8 cellular contexts compared by ENCODE assay signal in genomic region chr1:96722161-96722908, GRCh38. TPM values are rescaled to one million over a fixed set of nuclear protein-coding genes. Genes with fewer than 3 reads are reported as not detected.
A peak's percentile ranks its signal among the peaks of the same experiment; 100 is the strongest.
DNase-seq lines count a peak whose midpoint lies in the region; ATAC-seq and TF ChIP-seq lines count a peak whose summit lies in the region.

No MANE protein-coding gene starts in this region.

- peak overlapping the region; percentile 91 for H3K4me3 Mint-ChIP-seq in WTC11

- ATAC-seq in HG02678 (IDR thresholded peaks at IDR 0.05; ENCODE audit: unreplicated experiment) (peak; percentile 43), WTC11 (peak; percentile 68), lung (ENCODE audit: insufficient read depth, low FRiP score) (peak; percentile 67)

- TF ChIP-seq CTCF in WTC11 (IDR thresholded peaks at IDR 0.05) (no peak), lung (IDR thresholded peaks at IDR 0.05; ENCODE audit: control extremely low read depth, extremely low read depth) (no peak)

- peaks cover 33% of the 10 kb centered on the region for H3K4me1 Mint-ChIP-seq in WTC11

- DNase-seq in stimulated activated CD4-positive, alpha-beta T cell treated with anti-CD3 and anti-CD28 coated beads, Interleukin-12 subunit alpha, Interleukin-12 subunit beta, amount 100 ng/mL, for 4 hours: peak; percentile 44
- DNase-seq in stimulated activated CD4-positive, alpha-beta T cell treated with anti-CD3 and anti-CD28 coated beads, Interleukin-4, amount 100 ng/mL, for 1 hour: no peak
- DNase-seq in NAMALWA (ENCODE audit: low spot score) (peak; percentile 46), WTC11 (ENCODE audit: low spot score) (peak; percentile 50), lung (ENCODE audit: low spot score) (peak; percentile 45)
- peak in 2 of 3 donors; percentile 25 to 36 for DNase-seq in effector memory CD4-positive, alpha-beta T cell
- DNase-seq in stimulated activated CD8-positive, alpha-beta memory T cell treated with anti-CD3 and anti-CD28 coated beads, Interleukin-4, amount 100 ng/mL, for 24 hours (ENCODE audit: low read depth): peak; percentile 36

- H3K4me1 ChIP-seq in effector memory CD4-positive, alpha-beta T cell (ENCODE audit: control insufficient read depth, insufficient read depth, low read length, poor library complexity, severe bottlenecking): no peaks in the 10 kb centered on the region
- peaks cover 0 to 1% of the 10 kb centered on the region in 2 donors for H3K4me1 ChIP-seq in lung (ENCODE audit: control insufficient read depth in 2 of 2, insufficient read depth in 2 of 2, low read length in 2 of 2)

- CTCF ChIA-PET in WTC11 (lab: Charles Lee): interaction anchor here (0.7 kb wide), 1 partner anchor 592 kb away, joined by 4 read pairs; no protein-coding TSS in a partner anchor

- peaks cover 4% of the 10 kb centered on the region for H3K9me3 Mint-ChIP-seq in WTC11

- 1 to 2% methylated on average over 28 to 29 of the region's 29 CpGs for WGBS in lung, 2 donors

- peak overlapping the region; percentile 97 for H3K27ac Mint-ChIP-seq in WTC11

- POLR2A ChIA-PET in WTC11 (lab: Charles Lee): no interaction called here

- peaks cover 5% of the 10 kb centered on the region for H3K36me3 ChIP-seq in effector memory CD4-positive, alpha-beta T cell (ENCODE audit: control insufficient read depth, insufficient read depth, low read length)
- H3K36me3 ChIP-seq in lung (ENCODE audit: control insufficient read depth in 2 of 2, insufficient read depth in 2 of 2, low read length in 2 of 2): peaks cover 2 to 3% of the 10 kb centered on the region in 2 donors

- H3K27me3 Mint-ChIP-seq in WTC11 (ENCODE audit: low read depth): no peaks in the 10 kb centered on the region

- H3K27me3 ChIP-seq in effector memory CD4-positive, alpha-beta T cell (replicated peaks; ENCODE audit: control insufficient read depth, insufficient read depth, low read length, poor library complexity, severe bottlenecking): no peaks in the 10 kb centered on the region
- no peaks in the 10 kb centered on the region for H3K27me3 ChIP-seq in lung (ENCODE audit: control insufficient read depth, insufficient read depth)

- H3K4me3 ChIP-seq in effector memory CD4-positive, alpha-beta T cell (ENCODE audit: insufficient read depth, low read depth, low read length, poor library complexity, severe bottlenecking): peak overlapping the region; percentile 100
- peak overlapping the region; percentile 86 for H3K4me3 ChIP-seq in lung

- peak overlapping the region; percentile 87 for H3K27ac ChIP-seq in effector memory CD4-positive, alpha-beta T cell (ENCODE audit: insufficient read depth, low read length, poor library complexity, severe bottlenecking)
- H3K27ac ChIP-seq in lung (ENCODE audit: low read depth in 1 of 2, low read length in 1 of 2): peak overlapping the region; percentile 85 to 93

- H3K9me3 ChIP-seq in effector memory CD4-positive, alpha-beta T cell (ENCODE audit: control insufficient read depth, low read length): no peaks in the 10 kb centered on the region
- H3K9me3 ChIP-seq in lung (ENCODE audit: control insufficient read depth in 2 of 2, insufficient read depth in 1 of 2, low read length in 1 of 2): no peaks in the 10 kb centered on the region

- H3K36me3 Mint-ChIP-seq in WTC11: peaks cover 32% of the 10 kb centered on the region

TF ChIP-seq in WTC11, 78 proteins besides CTCF, POLR2A, EP300 and RAD21:
- TF ChIP-seq, protein P1, sequence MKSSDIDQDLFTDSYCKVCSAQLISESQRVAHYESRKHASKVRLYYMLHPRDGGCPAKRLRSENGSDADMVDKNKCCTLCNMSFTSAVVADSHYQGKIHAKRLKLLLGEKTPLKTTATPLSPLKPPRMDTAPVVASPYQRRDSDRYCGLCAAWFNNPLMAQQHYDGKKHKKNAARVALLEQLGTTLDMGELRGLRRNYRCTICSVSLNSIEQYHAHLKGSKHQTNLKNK (CRISPR knock-in tag; IDR thresholded peaks at IDR 0.05): no peak
- TF ChIP-seq E2F1 (CRISPR knock-in tag; IDR thresholded peaks at IDR 0.05) (peak; percentile 48; the same call in 1 of the 2 replicates), FOXP4 (CRISPR knock-in tag; IDR thresholded peaks at IDR 0.05) (0 out of 2 replicates have a peak, but pooled peaks have one; percentile 24), SMAD4 (CRISPR knock-in tag; IDR thresholded peaks at IDR 0.05) (no peak), ZNF232 (CRISPR knock-in tag; IDR thresholded peaks at IDR 0.05) (0 out of 2 replicates have a peak, but pooled peaks have one; percentile 19), RELA (CRISPR knock-in tag; IDR thresholded peaks at IDR 0.05; ENCODE audit: borderline replicate concordance) (no peak), USF1 (CRISPR knock-in tag; IDR thresholded peaks at IDR 0.05) (no peak), SP1 (CRISPR knock-in tag; conservative IDR thresholded peaks at IDR 0.05) (no peak)
- TF ChIP-seq, protein P2, sequence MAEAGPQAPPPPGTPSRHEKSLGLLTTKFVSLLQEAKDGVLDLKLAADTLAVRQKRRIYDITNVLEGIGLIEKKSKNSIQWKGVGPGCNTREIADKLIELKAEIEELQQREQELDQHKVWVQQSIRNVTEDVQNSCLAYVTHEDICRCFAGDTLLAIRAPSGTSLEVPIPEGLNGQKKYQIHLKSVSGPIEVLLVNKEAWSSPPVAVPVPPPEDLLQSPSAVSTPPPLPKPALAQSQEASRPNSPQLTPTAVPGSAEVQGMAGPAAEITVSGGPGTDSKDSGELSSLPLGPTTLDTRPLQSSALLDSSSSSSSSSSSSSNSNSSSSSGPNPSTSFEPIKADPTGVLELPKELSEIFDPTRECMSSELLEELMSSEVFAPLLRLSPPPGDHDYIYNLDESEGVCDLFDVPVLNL (CRISPR knock-in tag; IDR thresholded peaks at IDR 0.05; ENCODE audit: borderline replicate concordance, low read depth): no peak

RNA-seq across cellular contexts. Expression of gene PTBP2, which starts 0.8 kb away (rescaled TPM):
- total RNA-seq in WTC11 (2021) (47.5 to 51.0 TPM (median 50.0 TPM) in 3 replicates), lung (10 to 100 TPM; 12.1 to 79.7 TPM)
- polyA plus RNA-seq in lung: 10 to 100 TPM in 1 of 2 donors, 1 to 10 TPM in 1; 5.7 to 17.1 TPM
